In the genomic region with DNA sequence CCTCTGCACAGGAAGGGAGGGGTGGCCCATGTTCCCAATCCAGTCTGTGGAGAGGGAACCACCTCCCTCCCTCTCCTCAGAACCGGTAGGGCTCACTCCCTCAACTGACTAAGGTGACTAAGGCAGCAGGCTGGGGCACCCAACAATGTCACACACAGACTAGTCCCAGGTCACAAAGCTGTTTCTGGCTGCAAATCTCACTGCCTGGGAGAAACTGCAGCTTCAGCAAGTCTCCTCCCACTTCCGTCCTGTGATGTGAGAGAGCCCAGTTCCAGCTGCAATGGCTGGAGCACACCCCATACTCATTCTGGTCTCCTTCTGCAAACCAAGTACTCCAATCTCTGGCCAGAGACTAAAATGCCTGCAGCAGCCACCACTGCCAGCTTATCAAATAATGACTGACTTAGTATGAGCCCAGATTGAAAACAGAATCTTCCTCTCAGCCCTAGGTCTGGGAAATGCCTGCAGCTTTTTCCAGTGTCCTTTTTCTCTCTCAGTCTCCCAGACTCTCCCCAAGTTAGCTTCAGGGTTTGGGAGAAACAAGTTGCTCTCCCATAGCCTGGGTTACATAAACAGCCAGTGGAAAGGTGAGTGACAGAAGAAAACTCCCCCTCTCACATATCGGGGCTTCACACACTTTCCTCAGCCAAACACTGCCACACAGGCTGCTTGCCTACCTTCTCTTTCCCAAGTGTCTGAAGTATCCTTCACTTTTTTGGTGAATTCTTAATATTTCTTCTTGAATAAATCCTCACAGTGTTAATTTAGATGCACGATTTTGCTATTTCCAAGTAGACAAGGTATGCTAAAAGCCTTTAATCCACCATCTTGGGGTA, we compare ENCODE assay signal across 8 cellular contexts.
DNase-seq lines count a peak whose midpoint lies in the region; ATAC-seq and TF ChIP-seq lines count a peak whose summit lies in the region.

No MANE protein-coding gene starts in this region.

- TF ChIP-seq POLR2A in sigmoid colon (IDR thresholded peaks at IDR 0.05): no peak

- no peaks in the 10 kb centered on the region for H3K36me3 ChIP-seq in cardiac muscle cell
- H3K36me3 ChIP-seq in skeletal muscle tissue (ENCODE audit: control insufficient read depth in 3 of 3, insufficient read depth in 3 of 3, low read length in 3 of 3): no peaks in the 10 kb centered on the region
- no peaks in the 10 kb centered on the region for H3K36me3 ChIP-seq in sigmoid colon

- H3K9me3 Mint-ChIP-seq in WTC11: peaks cover 14% of the 10 kb centered on the region; the same call in 1 of the 2 replicates

- CTCF ChIA-PET in WTC11 (lab: Charles Lee): interaction anchor here (1.0 kb wide), 2 partner anchors 11 to 140 kb away, joined by 3 read pairs; no protein-coding TSS in a partner anchor

- H3K4me3 ChIP-seq in cardiac muscle cell (no peak overlapping the region), skeletal muscle tissue (ENCODE audit: low read length in 3 of 3) (peak overlapping the region in 2 of 3 donors; percentile 6 to 17), sigmoid colon (no peak overlapping the region)

- TF ChIP-seq CTCF in GM10266 (IDR thresholded peaks at IDR 0.05; ENCODE audit: control insufficient read depth, insufficient read depth, low read depth, missing control alignments) (no peak), WTC11 (IDR thresholded peaks at IDR 0.05) (no peak), cardiac muscle cell (IDR thresholded peaks at IDR 0.05; ENCODE audit: low read depth, low read length) (no peak), sigmoid colon (IDR thresholded peaks at IDR 0.05) (no peak)

- H3K27ac ChIP-seq in cardiac muscle cell (peak overlapping the region; percentile 52), skeletal muscle tissue (ENCODE audit: low read depth, low read length) (no peak overlapping the region), sigmoid colon (no peak overlapping the region)

- H3K9me3 ChIP-seq in cardiac muscle cell (ENCODE audit: low read depth): no peaks in the 10 kb centered on the region
- no peaks in the 10 kb centered on the region for H3K9me3 ChIP-seq in skeletal muscle tissue (ENCODE audit: control insufficient read depth in 3 of 3, low read length in 3 of 3)
- no peaks in the 10 kb centered on the region for H3K9me3 ChIP-seq in sigmoid colon

- DNase-seq in GM10266 (ENCODE audit: extremely low spot score) (peak; percentile 60), WTC11 (ENCODE audit: low spot score) (no peak), cardiac muscle cell (ENCODE audit: low read depth in 1 of 2, low spot score in 1 of 2) (peak; percentile 41), middle frontal gyrus (ENCODE audit: extremely low spot score, low spot score) (no peak), sigmoid colon (no peak)

- no peak overlapping the region; the same call in 1 of the 2 replicates for H3K27ac Mint-ChIP-seq in WTC11

- intact Hi-C loops in sigmoid colon (cut with DNase I): no loop called here

- no peaks in the 10 kb centered on the region for H3K36me3 Mint-ChIP-seq in WTC11

- peak; percentile 86 for ATAC-seq in GM21423 (IDR thresholded peaks at IDR 0.05; ENCODE audit: unreplicated experiment)
- peak; percentile 95 for ATAC-seq in HG03571 (IDR thresholded peaks at IDR 0.05; ENCODE audit: unreplicated experiment)
- ATAC-seq in WTC11: peak; percentile 86

- H3K4me1 Mint-ChIP-seq in WTC11: peaks cover 25% of the 10 kb centered on the region

- H3K27me3 Mint-ChIP-seq in WTC11 (ENCODE audit: low read depth): no peaks in the 10 kb centered on the region

- H3K4me3 Mint-ChIP-seq in WTC11: no peak overlapping the region

- H3K27me3 ChIP-seq in cardiac muscle cell (no peaks in the 10 kb centered on the region), skeletal muscle tissue (ENCODE audit: control insufficient read depth in 3 of 3, insufficient read depth in 3 of 3, low read length in 3 of 3) (no peaks in the 10 kb centered on the region), sigmoid colon (no peaks in the 10 kb centered on the region)

- peaks cover 9% of the 10 kb centered on the region for H3K4me1 ChIP-seq in cardiac muscle cell (ENCODE audit: low read depth)
- no peaks in the 10 kb centered on the region for H3K4me1 ChIP-seq in skeletal muscle tissue (ENCODE audit: control insufficient read depth in 3 of 3, insufficient read depth in 3 of 3, low read length in 3 of 3)
- peaks cover 0 to 10% (median 3%) of the 10 kb centered on the region in 4 donors for H3K4me1 ChIP-seq in sigmoid colon

- WGBS in sigmoid colon, 2 donors: 37 to 40% methylated on average over 4 of the region's 4 CpGs

- no peak overlapping the region for H3K9ac ChIP-seq in skeletal muscle tissue (ENCODE audit: low read depth in 1 of 3, low read length in 3 of 3)

- POLR2A ChIA-PET in WTC11 (lab: Charles Lee): no interaction called here

- no peak for TF ChIP-seq EP300 in sigmoid colon (IDR thresholded peaks at IDR 0.05)

TF ChIP-seq in WTC11, 78 proteins besides CTCF, POLR2A, EP300 and RAD21 (continues in another document):
- TF ChIP-seq, protein P1, sequence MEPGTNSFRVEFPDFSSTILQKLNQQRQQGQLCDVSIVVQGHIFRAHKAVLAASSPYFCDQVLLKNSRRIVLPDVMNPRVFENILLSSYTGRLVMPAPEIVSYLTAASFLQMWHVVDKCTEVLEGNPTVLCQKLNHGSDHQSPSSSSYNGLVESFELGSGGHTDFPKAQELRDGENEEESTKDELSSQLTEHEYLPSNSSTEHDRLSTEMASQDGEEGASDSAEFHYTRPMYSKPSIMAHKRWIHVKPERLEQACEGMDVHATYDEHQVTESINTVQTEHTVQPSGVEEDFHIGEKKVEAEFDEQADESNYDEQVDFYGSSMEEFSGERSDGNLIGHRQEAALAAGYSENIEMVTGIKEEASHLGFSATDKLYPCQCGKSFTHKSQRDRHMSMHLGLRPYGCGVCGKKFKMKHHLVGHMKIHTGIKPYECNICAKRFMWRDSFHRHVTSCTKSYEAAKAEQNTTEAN (CRISPR knock-in tag; IDR thresholded peaks at IDR 0.05): no peak
- TF ChIP-seq, protein P2, sequence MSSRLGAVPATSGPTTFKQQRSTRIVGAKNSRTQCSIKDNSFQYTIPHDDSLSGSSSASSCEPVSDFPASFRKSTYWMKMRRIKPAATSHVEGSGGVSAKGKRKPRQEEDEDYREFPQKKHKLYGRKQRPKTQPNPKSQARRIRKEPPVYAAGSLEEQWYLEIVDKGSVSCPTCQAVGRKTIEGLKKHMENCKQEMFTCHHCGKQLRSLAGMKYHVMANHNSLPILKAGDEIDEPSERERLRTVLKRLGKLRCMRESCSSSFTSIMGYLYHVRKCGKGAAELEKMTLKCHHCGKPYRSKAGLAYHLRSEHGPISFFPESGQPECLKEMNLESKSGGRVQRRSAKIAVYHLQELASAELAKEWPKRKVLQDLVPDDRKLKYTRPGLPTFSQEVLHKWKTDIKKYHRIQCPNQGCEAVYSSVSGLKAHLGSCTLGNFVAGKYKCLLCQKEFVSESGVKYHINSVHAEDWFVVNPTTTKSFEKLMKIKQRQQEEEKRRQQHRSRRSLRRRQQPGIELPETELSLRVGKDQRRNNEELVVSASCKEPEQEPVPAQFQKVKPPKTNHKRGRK (CRISPR knock-in tag; IDR thresholded peaks at IDR 0.05; ENCODE audit: borderline replicate concordance): no peak
- TF ChIP-seq SMAD4 (CRISPR knock-in tag; IDR thresholded peaks at IDR 0.05) (no peak), SMAD3 (CRISPR knock-in tag; IDR thresholded peaks at IDR 0.05; ENCODE audit: borderline replicate concordance) (no peak), SP1 (CRISPR knock-in tag; conservative IDR thresholded peaks at IDR 0.05) (no peak), NR3C1 (CRISPR knock-in tag; conservative IDR thresholded peaks at IDR 0.05; ENCODE audit: low read depth) (no peak), ETV6 (CRISPR knock-in tag; IDR thresholded peaks at IDR 0.05) (no peak), ZNF416 (CRISPR knock-in tag; IDR thresholded peaks at IDR 0.05) (no peak), NFYB (CRISPR knock-in tag; conservative IDR thresholded peaks at IDR 0.05; ENCODE audit: low read depth) (no peak), ZNF121 (CRISPR knock-in tag; IDR thresholded peaks at IDR 0.05) (no peak), TEAD1 (CRISPR knock-in tag; IDR thresholded peaks at IDR 0.05) (no peak), TP53 (CRISPR knock-in tag; IDR thresholded peaks at IDR 0.05) (no peak), MXD4 (CRISPR knock-in tag; IDR thresholded peaks at IDR 0.05; ENCODE audit: borderline replicate concordance) (no peak)
- TF ChIP-seq, protein P3, sequence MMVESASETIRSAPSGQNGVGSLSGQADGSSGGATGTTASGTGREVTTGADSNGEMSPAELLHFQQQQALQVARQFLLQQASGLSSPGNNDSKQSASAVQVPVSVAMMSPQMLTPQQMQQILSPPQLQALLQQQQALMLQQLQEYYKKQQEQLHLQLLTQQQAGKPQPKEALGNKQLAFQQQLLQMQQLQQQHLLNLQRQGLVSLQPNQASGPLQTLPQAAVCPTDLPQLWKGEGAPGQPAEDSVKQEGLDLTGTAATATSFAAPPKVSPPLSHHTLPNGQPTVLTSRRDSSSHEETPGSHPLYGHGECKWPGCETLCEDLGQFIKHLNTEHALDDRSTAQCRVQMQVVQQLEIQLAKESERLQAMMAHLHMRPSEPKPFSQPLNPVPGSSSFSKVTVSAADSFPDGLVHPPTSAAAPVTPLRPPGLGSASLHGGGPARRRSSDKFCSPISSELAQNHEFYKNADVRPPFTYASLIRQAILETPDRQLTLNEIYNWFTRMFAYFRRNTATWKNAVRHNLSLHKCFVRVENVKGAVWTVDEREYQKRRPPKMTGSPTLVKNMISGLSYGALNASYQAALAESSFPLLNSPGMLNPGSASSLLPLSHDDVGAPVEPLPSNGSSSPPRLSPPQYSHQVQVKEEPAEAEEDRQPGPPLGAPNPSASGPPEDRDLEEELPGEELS (CRISPR knock-in tag; IDR thresholded peaks at IDR 0.05): no peak
- TF ChIP-seq, protein P4, sequence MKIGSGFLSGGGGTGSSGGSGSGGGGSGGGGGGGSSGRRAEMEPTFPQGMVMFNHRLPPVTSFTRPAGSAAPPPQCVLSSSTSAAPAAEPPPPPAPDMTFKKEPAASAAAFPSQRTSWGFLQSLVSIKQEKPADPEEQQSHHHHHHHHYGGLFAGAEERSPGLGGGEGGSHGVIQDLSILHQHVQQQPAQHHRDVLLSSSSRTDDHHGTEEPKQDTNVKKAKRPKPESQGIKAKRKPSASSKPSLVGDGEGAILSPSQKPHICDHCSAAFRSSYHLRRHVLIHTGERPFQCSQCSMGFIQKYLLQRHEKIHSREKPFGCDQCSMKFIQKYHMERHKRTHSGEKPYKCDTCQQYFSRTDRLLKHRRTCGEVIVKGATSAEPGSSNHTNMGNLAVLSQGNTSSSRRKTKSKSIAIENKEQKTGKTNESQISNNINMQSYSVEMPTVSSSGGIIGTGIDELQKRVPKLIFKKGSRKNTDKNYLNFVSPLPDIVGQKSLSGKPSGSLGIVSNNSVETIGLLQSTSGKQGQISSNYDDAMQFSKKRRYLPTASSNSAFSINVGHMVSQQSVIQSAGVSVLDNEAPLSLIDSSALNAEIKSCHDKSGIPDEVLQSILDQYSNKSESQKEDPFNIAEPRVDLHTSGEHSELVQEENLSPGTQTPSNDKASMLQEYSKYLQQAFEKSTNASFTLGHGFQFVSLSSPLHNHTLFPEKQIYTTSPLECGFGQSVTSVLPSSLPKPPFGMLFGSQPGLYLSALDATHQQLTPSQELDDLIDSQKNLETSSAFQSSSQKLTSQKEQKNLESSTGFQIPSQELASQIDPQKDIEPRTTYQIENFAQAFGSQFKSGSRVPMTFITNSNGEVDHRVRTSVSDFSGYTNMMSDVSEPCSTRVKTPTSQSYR (CRISPR knock-in tag; IDR thresholded peaks at IDR 0.05): no peak

Comparison
In these comparisons a context has a peak if more than half of its experiments do, and no peak if none do; other contexts are left out.
1. DNase-seq: peak in GM10266 (single experiment) and cardiac muscle cell (2 of 2); none in WTC11 (single experiment), middle frontal gyrus (single experiment) and sigmoid colon (single experiment).
2. H3K4me3 ChIP-seq: peak in skeletal muscle tissue (2 of 3); none in cardiac muscle cell (single experiment) and sigmoid colon (0 of 4).
3. Peak in every context shown above with its lines, with median percentiles within 50 percentile points of each other: ATAC-seq.